ENCODE assay signal across 27 cellular contexts in genomic region chrX:9561199-9561598, GRCh38.
"Had no signal": no experiment of that assay in that cellular context is flagged by ENCODE, and none has a peak within 500 bp of the region (broad histone marks: within the 10 kb centered on the region; RNA-seq: fewer than 3 reads in every experiment).

No MANE protein-coding gene starts in this region.

- H3K27me3 Mint-ChIP-seq: naive thymus-derived CD8-positive, alpha-beta T cell; natural killer cell treated with Interleukin-12 subunit alpha and Interleukin-12 subunit beta and Interleukin-15 and Interleukin-18, amount 100 ng/mL, for 72 hours; progenitor cell of endocrine pancreas; stimulated activated naive CD8-positive, alpha-beta T cell treated with anti-CD3 and anti-CD28 coated beads, Interleukin-15, Interleukin-2, amounts not matched to agents 100 ng/mL and 50 ng/mL, for 24 hours; type B pancreatic cell had no signal

- H3K36me3 Mint-ChIP-seq: natural killer cell treated with Interleukin-12 subunit alpha and Interleukin-12 subunit beta and Interleukin-15 and Interleukin-18, amount 100 ng/mL, for 72 hours; stimulated activated effector memory CD8-positive, alpha-beta T cell treated with anti-CD3 and anti-CD28 coated beads, Interleukin-12 subunit alpha, Interleukin-12 subunit beta, amount 100 ng/mL, for 72 hours had no signal

- H3K4me3 Mint-ChIP-seq: naive thymus-derived CD8-positive, alpha-beta T cell; natural killer cell treated with Interleukin-12 subunit alpha and Interleukin-12 subunit beta and Interleukin-15 and Interleukin-18, amount 100 ng/mL, for 72 hours; neural progenitor cell; stimulated activated effector memory CD8-positive, alpha-beta T cell treated with anti-CD3 and anti-CD28 coated beads, Interleukin-12 subunit alpha, Interleukin-12 subunit beta, amount 100 ng/mL, for 72 hours; stimulated activated naive CD8-positive, alpha-beta T cell treated with anti-CD3 and anti-CD28 coated beads, Interleukin-15, Interleukin-2, amounts not matched to agents 100 ng/mL and 50 ng/mL, for 24 hours; type B pancreatic cell had no signal

- H3K9me3 Mint-ChIP-seq: natural killer cell treated with Interleukin-12 subunit alpha and Interleukin-12 subunit beta and Interleukin-15 and Interleukin-18, amount 100 ng/mL, for 72 hours; stimulated activated effector memory CD8-positive, alpha-beta T cell treated with anti-CD3 and anti-CD28 coated beads, Interleukin-12 subunit alpha, Interleukin-12 subunit beta, amount 100 ng/mL, for 72 hours; stimulated activated naive CD8-positive, alpha-beta T cell treated with anti-CD3 and anti-CD28 coated beads, Interleukin-15, Interleukin-2, amounts not matched to agents 100 ng/mL and 50 ng/mL, for 24 hours; type B pancreatic cell had no signal

- H3K79me2 ChIP-seq: parathyroid adenoma had no signal

- H3K27ac ChIP-seq: neural progenitor cell, ovary, parathyroid adenoma, right lobe of liver, sigmoid colon, stomach, thoracic aorta, thyroid gland, tibial nerve, upper lobe of right lung, uterus had no signal

- H3K36me3 ChIP-seq: neural progenitor cell, ovary, right lobe of liver, sigmoid colon, stomach, thoracic aorta, thyroid gland, tibial nerve, upper lobe of right lung, uterus had no signal

- H3K4me1 ChIP-seq: neural progenitor cell, parathyroid adenoma, upper lobe of right lung, uterus had no signal

- H3K4me1 Mint-ChIP-seq: neural progenitor cell had no signal

- H3K4me2 ChIP-seq: neural progenitor cell had no signal

- H3K27ac Mint-ChIP-seq: natural killer cell treated with Interleukin-12 subunit alpha and Interleukin-12 subunit beta and Interleukin-15 and Interleukin-18, amount 100 ng/mL, for 72 hours; neural progenitor cell; progenitor cell of endocrine pancreas; stimulated activated effector memory CD8-positive, alpha-beta T cell treated with anti-CD3 and anti-CD28 coated beads, Interleukin-12 subunit alpha, Interleukin-12 subunit beta, amount 100 ng/mL, for 72 hours; stimulated activated naive CD8-positive, alpha-beta T cell treated with anti-CD3 and anti-CD28 coated beads, Interleukin-15, Interleukin-2, amounts not matched to agents 100 ng/mL and 50 ng/mL, for 24 hours; type B pancreatic cell had no signal

- H3K27me3 ChIP-seq: neural progenitor cell, ovary, right lobe of liver, sigmoid colon, stomach, thyroid gland, tibial nerve, upper lobe of right lung, uterus had no signal

- H3K9ac ChIP-seq: neural progenitor cell, parathyroid adenoma had no signal

- H3K4me3 ChIP-seq: neural progenitor cell, ovary, psoas muscle, right lobe of liver, sigmoid colon, stomach, thoracic aorta, thyroid gland, tibial nerve, upper lobe of right lung, uterus had no signal

- H3K9me3 ChIP-seq: ovary, psoas muscle, right lobe of liver, sigmoid colon, stomach, thoracic aorta, thyroid gland, tibial nerve, upper lobe of right lung, uterus had no signal

- DNase-seq: naive thymus-derived CD8-positive, alpha-beta T cell; occipital lobe; ovary; posterior cingulate gyrus; psoas muscle; right cardiac atrium; right lobe of liver; sigmoid colon; small intestine; stimulated activated CD4-positive, alpha-beta T cell treated with anti-CD3 and anti-CD28 coated beads, Interleukin-15, amount 100 ng/mL, for 24 hours; stimulated activated CD4-positive, alpha-beta T cell treated with anti-CD3 and anti-CD28 coated beads, Interleukin-2, amount 100 ng/mL, for 24 hours; stimulated activated CD4-positive, alpha-beta T cell treated with anti-CD3 and anti-CD28 coated beads, Interleukin-2, amount 100 ng/mL, for 48 hours; stimulated activated CD4-positive, alpha-beta T cell treated with anti-CD3 and anti-CD28 coated beads, Interleukin-4, amount 100 ng/mL, for 24 hours; stimulated activated naive CD4-positive, alpha-beta T cell treated with Interleukin-2 at 50 U/mL for 16 hours; stomach; thyroid gland; upper lobe of right lung; uterus had no signal

- ATAC-seq: naive thymus-derived CD8-positive, alpha-beta T cell; natural killer cell treated with Interleukin-12 subunit alpha and Interleukin-12 subunit beta and Interleukin-15 and Interleukin-18, amount 100 ng/mL, for 72 hours; right cardiac atrium; right lobe of liver; stimulated activated effector memory CD8-positive, alpha-beta T cell treated with anti-CD3 and anti-CD28 coated beads, Interleukin-12 subunit alpha, Interleukin-12 subunit beta, amount 100 ng/mL, for 72 hours; upper lobe of right lung had no signal

- H2AFZ ChIP-seq: neural progenitor cell, parathyroid adenoma had no signal
